ENCODE assay signal across 1 cellular context in the genomic region with DNA sequence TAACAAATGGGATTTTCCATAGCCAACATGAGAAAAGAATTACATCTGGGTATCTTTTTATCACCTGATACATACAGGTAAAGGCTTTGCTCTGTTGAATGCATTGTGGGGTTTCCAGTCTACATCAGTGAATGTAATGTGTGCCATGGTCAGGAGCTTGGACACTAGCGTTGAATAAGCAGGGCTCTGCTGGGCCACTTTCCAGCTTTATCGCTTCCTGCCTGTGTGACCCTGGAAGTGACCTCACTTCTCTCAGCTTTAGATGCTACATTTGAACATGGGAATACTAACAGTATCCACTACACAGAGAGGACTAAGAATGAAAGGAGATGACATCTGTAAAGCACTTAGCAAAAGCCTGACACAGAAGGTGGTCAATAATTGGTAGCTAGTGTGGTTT.
TF ChIP-seq lines count a peak whose summit lies in the region.

No MANE protein-coding gene starts in this region.

TF ChIP-seq in endothelial cell of umbilical vein, 7 proteins besides CTCF, POLR2A, EP300 and RAD21 (continued from another document):
- TF ChIP-seq, protein P1, sequence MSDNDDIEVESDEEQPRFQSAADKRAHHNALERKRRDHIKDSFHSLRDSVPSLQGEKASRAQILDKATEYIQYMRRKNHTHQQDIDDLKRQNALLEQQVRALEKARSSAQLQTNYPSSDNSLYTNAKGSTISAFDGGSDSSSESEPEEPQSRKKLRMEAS (IDR thresholded peaks at IDR 0.05; ENCODE audit: insufficient read depth, insufficient read length) = no peak
- TF ChIP-seq EZH2 (IDR thresholded peaks at IDR 0.05; ENCODE audit: borderline replicate concordance, low read depth, low read length, severe bottlenecking) = no peak
- TF ChIP-seq FOS (IDR thresholded peaks at IDR 0.05; ENCODE audit: borderline replicate concordance, insufficient read depth, low read length) = no peak
